17 cellular contexts compared by ENCODE assay signal in genomic region chr2:236960516-236960915, GRCh38.
"Had no signal": no experiment of that assay in that cellular context is flagged by ENCODE, and none has a peak within 500 bp of the region (broad histone marks: within the 10 kb centered on the region; RNA-seq: fewer than 3 reads in every experiment).

No MANE protein-coding gene starts in this region.

- DNase-seq: cerebellar nuclear complex; effector CD8-positive, alpha-beta T cell; glutamatergic neuron; left colon; mesendoderm; naive thymus-derived CD4-positive, alpha-beta T cell; nephron progenitor cell; retina; small intestine; stimulated activated CD4-positive, alpha-beta T cell treated with anti-CD3 and anti-CD28 coated beads, Interleukin-12 subunit alpha, Interleukin-12 subunit beta, amount 100 ng/mL, for 4 hours; stimulated activated naive CD4-positive, alpha-beta T cell; thyroid gland had no signal

- ATAC-seq: esophagus mucosa; left colon; naive thymus-derived CD4-positive, alpha-beta T cell had no signal

- H3K27ac ChIP-seq: parathyroid adenoma, psoas muscle, thyroid gland had no signal

- H3K4me3 ChIP-seq: gastroesophageal sphincter, psoas muscle, thyroid gland had no signal

- H3K27me3 ChIP-seq: gastroesophageal sphincter, thyroid gland had no signal

- H3K27ac Mint-ChIP-seq: nephron progenitor cell, type B pancreatic cell had no signal

- H3K9me3 Mint-ChIP-seq: nephron progenitor cell had no signal

- H2AFZ ChIP-seq: parathyroid adenoma had no signal

- H3K79me2 ChIP-seq: parathyroid adenoma had no signal

- H3K36me3 ChIP-seq: gastroesophageal sphincter, thyroid gland had no signal

- H3K9me3 ChIP-seq: gastroesophageal sphincter, psoas muscle, thyroid gland had no signal

- H3K4me3 Mint-ChIP-seq: naive thymus-derived CD4-positive, alpha-beta T cell; nephron progenitor cell; type B pancreatic cell had no signal

- H3K4me1 ChIP-seq: gastroesophageal sphincter, parathyroid adenoma, psoas muscle had no signal
